1 cellular context compared by ENCODE assay signal in the genomic region with DNA sequence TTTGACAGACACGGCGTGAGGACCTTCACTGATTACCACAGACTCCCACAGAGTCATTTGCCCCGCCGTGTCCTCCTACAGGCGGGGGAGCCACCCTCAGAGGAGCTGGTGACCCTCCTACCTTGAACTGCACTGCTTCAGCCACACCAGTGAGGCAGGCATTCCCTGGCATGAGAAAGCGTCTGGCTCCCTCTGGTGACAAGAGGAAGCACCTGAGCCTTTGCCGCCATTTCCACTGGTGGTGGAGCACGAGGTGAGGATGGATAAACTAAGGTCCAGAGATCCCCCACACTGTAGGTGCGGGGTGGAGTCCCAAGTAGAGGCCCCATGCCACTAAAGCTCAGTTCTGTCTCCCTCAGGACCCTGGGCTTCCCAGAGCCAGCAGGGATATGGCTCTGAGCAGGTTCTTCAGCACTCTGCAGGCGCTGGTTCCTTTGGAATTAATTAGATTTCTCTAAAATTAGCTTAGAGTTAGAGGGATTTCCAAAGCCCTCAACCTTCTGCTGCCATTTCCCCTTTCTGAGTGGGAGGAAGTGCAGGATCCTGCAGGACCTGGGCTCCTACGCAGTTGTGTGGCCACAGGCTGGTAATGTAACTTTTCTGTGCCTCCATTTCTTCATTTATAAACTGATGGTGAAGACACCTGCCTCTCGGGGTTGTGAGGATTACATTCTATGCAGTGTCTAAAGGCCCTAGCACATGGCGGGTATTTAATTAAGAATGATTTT.
TF ChIP-seq lines count a peak whose summit lies in the region.

No MANE protein-coding gene starts in this region.

TF ChIP-seq in H1, 55 proteins besides CTCF, POLR2A, EP300 and RAD21:
- TF ChIP-seq MAX (IDR thresholded peaks at IDR 0.05) (peak; percentile 95), TAF7 (optimal IDR thresholded peaks at IDR 0.05; ENCODE audit: borderline replicate concordance, low read depth, low read length) (no peak), BACH1 (IDR thresholded peaks at IDR 0.05; ENCODE audit: low read length) (0 out of 2 replicates have a peak, but pooled peaks have one; percentile 7), CBX5 (IDR thresholded peaks at IDR 0.05; ENCODE audit: low read depth, low read length) (no peak), EGR1 (IDR thresholded peaks at IDR 0.05; ENCODE audit: borderline replicate concordance, low read depth, low read length) (no peak), KDM1A (IDR thresholded peaks at IDR 0.05; ENCODE audit: borderline replicate concordance, low read length) (no peak), YY1 (IDR thresholded peaks at IDR 0.05; ENCODE audit: low read depth, low read length) (peak; percentile 88), JUND (IDR thresholded peaks at IDR 0.05; ENCODE audit: low read length) (peak; percentile 12; the same call in 1 of the 2 replicates), NANOG (IDR thresholded peaks at IDR 0.05; ENCODE audit: insufficient read depth, low read depth, low read length, poor library complexity, severe bottlenecking) (no peak), CHD7 (IDR thresholded peaks at IDR 0.05; ENCODE audit: insufficient replicate concordance, low read length) (no peak), CEBPB (IDR thresholded peaks at IDR 0.05; ENCODE audit: low read depth, low read length) (no peak), CREB1 (IDR thresholded peaks at IDR 0.05) (no peak), HDAC2 (IDR thresholded peaks at IDR 0.05; ENCODE audit: borderline replicate concordance in 1 of 2, low read depth in 2 of 2, low read length in 2 of 2) (no peak), GTF2F1 (IDR thresholded peaks at IDR 0.05; ENCODE audit: borderline replicate concordance, low read depth, low read length) (0 out of 2 replicates have a peak, but pooled peaks have one; percentile 22), TEAD4 (IDR thresholded peaks at IDR 0.05; ENCODE audit: low read depth, low read length) (peak; percentile 70; the same call in 1 of the 2 replicates), E2F6 (IDR thresholded peaks at IDR 0.05) (peak; percentile 98)
